In the genomic region with DNA sequence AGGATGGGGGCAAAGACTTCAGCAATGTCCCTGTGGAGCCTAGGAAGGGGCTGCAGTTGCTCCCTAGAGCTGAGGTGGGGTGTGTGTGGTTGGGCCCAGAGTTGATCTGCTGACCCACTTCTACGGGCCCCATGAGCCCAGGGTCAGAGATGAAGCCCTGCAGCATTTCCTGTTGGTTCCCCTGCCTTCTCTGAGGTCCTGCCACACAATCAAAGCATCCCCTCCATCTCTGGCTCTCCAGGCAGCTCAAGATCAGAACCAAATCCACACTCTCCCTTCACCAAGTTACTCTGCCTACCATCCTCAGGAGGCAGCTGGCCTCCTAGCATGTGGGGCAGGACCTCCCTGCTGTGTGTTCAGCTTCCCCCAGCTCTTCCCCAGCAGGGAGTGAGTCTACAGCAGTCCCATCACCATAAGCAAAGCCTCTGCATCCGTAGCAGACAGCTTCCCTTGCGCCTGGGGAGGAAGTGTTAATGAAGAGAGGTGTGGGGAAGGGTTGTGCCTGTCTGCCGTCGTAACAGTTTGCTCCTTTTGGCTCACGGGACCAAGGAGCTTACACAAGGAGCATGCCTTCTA, we compare ENCODE assay signal across 20 cellular contexts. TPM values are rescaled to one million over a fixed set of nuclear protein-coding genes. Genes with fewer than 3 reads are reported as not detected.
"Had no signal": no experiment of that assay in that cellular context is flagged by ENCODE, and none has a peak within 500 bp of the region (broad histone marks: within the 10 kb centered on the region; RNA-seq: fewer than 3 reads in every experiment).

No MANE protein-coding gene starts in this region.

- H3K4me2 ChIP-seq: hepatocyte had no signal

- H3K27ac Mint-ChIP-seq: activated CD4-positive, alpha-beta memory T cell treated with anti-CD3 and anti-CD28 coated beads, Interleukin-2, amount 10 ng/mL, durations not matched to agents 7 days and 5 days; activated CD4-positive, alpha-beta T cell treated with anti-CD3 and anti-CD28 coated beads for 36 hours; activated naive CD4-positive, alpha-beta T cell treated with anti-CD3 and anti-CD28 coated beads, Interleukin-2, amount 10 ng/mL, durations not matched to agents 7 days and 5 days; type B pancreatic cell had no signal

- H3K27me3 ChIP-seq: colonic mucosa, gastroesophageal sphincter, hepatocyte had no signal

- ATAC-seq: activated CD4-positive, alpha-beta T cell treated with anti-CD3 and anti-CD28 coated beads for 36 hours; gastroesophageal sphincter; left cardiac atrium; lower lobe of right lung; naive thymus-derived CD4-positive, alpha-beta T cell had no signal

- H3K9me3 Mint-ChIP-seq: activated CD4-positive, alpha-beta memory T cell treated with anti-CD3 and anti-CD28 coated beads, Interleukin-2, amount 10 ng/mL, durations not matched to agents 7 days and 5 days; activated naive CD4-positive, alpha-beta T cell treated with anti-CD3 and anti-CD28 coated beads, Interleukin-2, amount 10 ng/mL, durations not matched to agents 7 days and 5 days had no signal

- H3K36me3 Mint-ChIP-seq: activated naive CD4-positive, alpha-beta T cell treated with anti-CD3 and anti-CD28 coated beads, Interleukin-2, amount 10 ng/mL, durations not matched to agents 7 days and 5 days; naive thymus-derived CD4-positive, alpha-beta T cell; type B pancreatic cell had no signal

- H3K36me3 ChIP-seq: colonic mucosa, gastroesophageal sphincter, lower lobe of right lung had no signal

- DNase-seq: activated CD4-positive, alpha-beta memory T cell treated with anti-CD3 and anti-CD28 coated beads, Interleukin-2, amount 10 ng/mL, durations not matched to agents 7 days and 5 days; activated CD4-positive, alpha-beta T cell treated with anti-CD3 and anti-CD28 coated beads for 36 hours; activated naive CD4-positive, alpha-beta T cell treated with anti-CD3 and anti-CD28 coated beads, Interleukin-2, amount 10 ng/mL, durations not matched to agents 7 days and 5 days; colonic mucosa; effector CD8-positive, alpha-beta T cell; left cardiac atrium; lower lobe of right lung; naive thymus-derived CD4-positive, alpha-beta T cell; stimulated activated CD4-positive, alpha-beta T cell treated with anti-CD3 and anti-CD28 coated beads, Interleukin-12 subunit alpha, Interleukin-12 subunit beta, amount 100 ng/mL, for 4 hours; stimulated activated CD4-positive, alpha-beta T cell treated with anti-CD3 and anti-CD28 coated beads, Interleukin-2, amount 100 ng/mL, for 48 hours; stimulated activated naive CD4-positive, alpha-beta T cell treated with Interleukin-2 at 50 U/mL for 16 hours; T-helper 9 cell had no signal

- H3K4me1 ChIP-seq: colonic mucosa, gastroesophageal sphincter, lower lobe of right lung had no signal

- H3K79me2 ChIP-seq: hepatocyte had no signal

- H3K4me3 ChIP-seq: colonic mucosa, gastroesophageal sphincter, hepatocyte, lower lobe of right lung had no signal

- H2AFZ ChIP-seq: hepatocyte had no signal

- H3K27ac ChIP-seq: colonic mucosa, gastroesophageal sphincter, hepatocyte, lower lobe of right lung, VCaP had no signal

- H3K27me3 Mint-ChIP-seq: activated CD4-positive, alpha-beta memory T cell treated with anti-CD3 and anti-CD28 coated beads, Interleukin-2, amount 10 ng/mL, durations not matched to agents 7 days and 5 days; activated CD4-positive, alpha-beta T cell treated with anti-CD3 and anti-CD28 coated beads for 36 hours; activated naive CD4-positive, alpha-beta T cell treated with anti-CD3 and anti-CD28 coated beads, Interleukin-2, amount 10 ng/mL, durations not matched to agents 7 days and 5 days had no signal

- H3K4me3 Mint-ChIP-seq: activated CD4-positive, alpha-beta memory T cell treated with anti-CD3 and anti-CD28 coated beads, Interleukin-2, amount 10 ng/mL, durations not matched to agents 7 days and 5 days; activated CD4-positive, alpha-beta T cell treated with anti-CD3 and anti-CD28 coated beads for 36 hours; activated naive CD4-positive, alpha-beta T cell treated with anti-CD3 and anti-CD28 coated beads, Interleukin-2, amount 10 ng/mL, durations not matched to agents 7 days and 5 days; naive thymus-derived CD4-positive, alpha-beta T cell; type B pancreatic cell had no signal

- H3K9me3 ChIP-seq: colonic mucosa, gastroesophageal sphincter, lower lobe of right lung had no signal

RNA-seq across cellular contexts. Expression of a gene that starts 26.9 kb away (rescaled TPM):
- total RNA-seq: activated CD4-positive, alpha-beta memory T cell treated with anti-CD3 and anti-CD28 coated beads, Interleukin-2, amount 10 ng/mL, durations not matched to agents 7 days and 5 days; activated CD4-positive, alpha-beta T cell treated with anti-CD3 and anti-CD28 coated beads for 36 hours; cardiac septum; colonic mucosa; epithelial cell of proximal tubule; gastroesophageal sphincter; hepatocyte; left cardiac atrium; lower lobe of right lung; naive thymus-derived CD4-positive, alpha-beta T cell; omental fat pad; pulmonary artery endothelial cell had no signal
